Comparison of ENCODE assay signal across 1 cellular context in the genomic region with DNA sequence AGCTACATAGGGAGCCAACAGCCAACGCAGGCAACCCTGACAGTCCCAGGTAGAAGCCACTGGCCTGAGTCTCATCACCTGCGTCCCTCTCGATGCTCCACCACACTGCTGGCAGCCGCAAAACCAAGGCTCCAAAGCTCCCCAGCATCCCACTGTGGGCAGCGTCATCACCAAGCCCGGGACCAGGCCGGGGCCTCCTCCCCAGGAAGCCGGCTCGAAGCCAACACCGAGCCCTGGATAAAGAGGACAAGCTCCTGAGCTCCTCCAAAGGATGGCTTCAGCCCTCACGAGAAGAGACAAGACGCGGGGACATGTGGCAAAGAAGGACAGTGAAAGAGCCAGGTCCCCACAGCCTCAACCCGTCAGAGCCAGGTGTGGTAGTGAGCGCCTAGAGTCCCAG.
TF ChIP-seq lines count a peak whose summit lies in the region.

No MANE protein-coding gene starts in this region.

TF ChIP-seq in WTC11, 78 proteins besides CTCF, POLR2A, EP300 and RAD21:
- TF ChIP-seq, protein P1, sequence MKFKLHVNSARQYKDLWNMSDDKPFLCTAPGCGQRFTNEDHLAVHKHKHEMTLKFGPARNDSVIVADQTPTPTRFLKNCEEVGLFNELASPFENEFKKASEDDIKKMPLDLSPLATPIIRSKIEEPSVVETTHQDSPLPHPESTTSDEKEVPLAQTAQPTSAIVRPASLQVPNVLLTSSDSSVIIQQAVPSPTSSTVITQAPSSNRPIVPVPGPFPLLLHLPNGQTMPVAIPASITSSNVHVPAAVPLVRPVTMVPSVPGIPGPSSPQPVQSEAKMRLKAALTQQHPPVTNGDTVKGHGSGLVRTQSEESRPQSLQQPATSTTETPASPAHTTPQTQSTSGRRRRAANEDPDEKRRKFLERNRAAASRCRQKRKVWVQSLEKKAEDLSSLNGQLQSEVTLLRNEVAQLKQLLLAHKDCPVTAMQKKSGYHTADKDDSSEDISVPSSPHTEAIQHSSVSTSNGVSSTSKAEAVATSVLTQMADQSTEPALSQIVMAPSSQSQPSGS (CRISPR knock-in tag; IDR thresholded peaks at IDR 0.05; ENCODE audit: borderline replicate concordance, low read depth) = no peak
- no peak for TF ChIP-seq TEAD1 (CRISPR knock-in tag; IDR thresholded peaks at IDR 0.05)
